21 cellular contexts compared by ENCODE assay signal in the genomic region with DNA sequence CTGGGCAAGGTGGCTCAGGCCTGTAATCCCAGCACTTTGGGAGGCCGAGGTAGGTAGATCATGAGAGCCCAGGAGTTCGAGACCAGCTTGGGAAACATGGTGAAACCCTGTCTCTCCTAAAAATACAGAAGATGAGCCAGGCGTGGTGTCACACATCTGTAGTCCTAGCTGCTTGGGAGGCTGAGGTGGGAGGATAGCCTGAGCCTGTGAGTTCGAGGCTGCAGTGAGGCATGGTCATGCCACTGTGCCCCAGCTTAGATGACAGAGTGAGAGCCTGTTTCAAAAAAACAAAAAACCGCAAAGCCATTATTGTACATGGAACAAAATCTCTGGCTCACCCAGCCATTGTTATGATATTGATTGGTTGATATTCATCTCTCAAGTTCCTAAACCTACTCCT. TPM values are rescaled to one million over a fixed set of nuclear protein-coding genes. Genes with fewer than 3 reads are reported as not detected.
DNase-seq lines count a peak whose midpoint lies in the region; ATAC-seq, FAIRE-seq and TF ChIP-seq lines count a peak whose summit lies in the region.
"Had no signal": no experiment of that assay in that cellular context is flagged by ENCODE, and none has a peak within 500 bp of the region (broad histone marks: within the 10 kb centered on the region; RNA-seq: fewer than 3 reads in every experiment).

No MANE protein-coding gene starts in this region.

- no peak overlapping the region for H3K4me3 Mint-ChIP-seq in T-helper 17 cell

- H3K9me3 ChIP-seq in left ventricle myocardium inferior (replicated peaks), result no peaks in the 10 kb centered on the region
- H3K9me3 ChIP-seq in T-helper 17 cell (ENCODE audit: control insufficient read depth, low read length, poor library complexity, severe bottlenecking), result no peaks in the 10 kb centered on the region
- no peaks in the 10 kb centered on the region for H3K9me3 ChIP-seq in mucosa of descending colon
- H3K9me3 ChIP-seq: BLaER1 treated with 17β-estradiol and CSF1 and Interleukin-3, amounts not matched to agents 10 nM and 100 nM had no signal

- peaks cover 6% of the 10 kb centered on the region for H3K36me3 Mint-ChIP-seq in T-helper 17 cell (ENCODE audit: low read depth)

- no peak for TF ChIP-seq CTCF in left ventricle myocardium inferior (IDR thresholded peaks at IDR 0.05; ENCODE audit: borderline replicate concordance)
- no peak for TF ChIP-seq CTCF in mucosa of descending colon (IDR thresholded peaks at IDR 0.05)

- no peaks in the 10 kb centered on the region for H3K27me3 Mint-ChIP-seq in T-helper 17 cell

- H3K36me3 ChIP-seq in left ventricle myocardium inferior, result peaks cover 69% of the 10 kb centered on the region
- no peaks in the 10 kb centered on the region for H3K36me3 ChIP-seq in mucosa of descending colon (ENCODE audit: low read depth)

- H3K4me3 ChIP-seq in left ventricle myocardium inferior (no peak overlapping the region), mucosa of descending colon (no peak overlapping the region)
- H3K4me3 ChIP-seq: BLaER1 treated with 17β-estradiol and CSF1 and Interleukin-3, amounts not matched to agents 10 nM and 100 nM; SK-N-MC had no signal

- peak overlapping the region; percentile 80 for H3K27ac Mint-ChIP-seq in T-helper 17 cell

- DNase-seq in Right ventricle myocardium superior, result no peak
- DNase-seq in left ventricle myocardium inferior, result no peak
- no peak for DNase-seq in T-helper 17 cell
- DNase-seq in mucosa of descending colon, result no peak
- no peak for DNase-seq in urothelium cell line (ENCODE audit: low spot score)
- DNase-seq in DMS53 treated with DMSO at 0.1 percent for 48 hours (lab: John Stamatoyannopoulos, UW; ENCODE audit: unreplicated experiment), result no peak
- no peak for DNase-seq in H4 (ENCODE audit: low spot score)
- DNase-seq: DMS79 treated with DMSO at 0.1 percent for 48 hours, HCEC 1CT, Karpas-422, NCI-H1048, NCI-H1436 treated with DMSO at 0.1 percent for 48 hours, NCI-H2081, NCI-H510A, NCI-H748 treated with DMSO at 0.1 percent for 48 hours, OCI-M1, SHP77 had no signal

- FAIRE-seq in urothelium cell line (lab: Jason Lieb, UNC), result peak; percentile 50
- FAIRE-seq: D721Med had no signal

- H3K27ac ChIP-seq in left ventricle myocardium inferior (replicated peaks), result no peak overlapping the region
- H3K27ac ChIP-seq: BLaER1 treated with 17β-estradiol and CSF1 and Interleukin-3, amounts not matched to agents 10 nM and 100 nM; HL-60; SK-N-MC had no signal

- intact Hi-C loops in Right ventricle myocardium superior (cut with DNase I) (no loop called here), left ventricle myocardium inferior (cut with micrococcal nuclease) (no loop called here), mucosa of descending colon (cut with DNase I, micrococcal nuclease) (no loop called here)

- peak; percentile 28 for ATAC-seq in Right ventricle myocardium superior (ENCODE audit: poor library complexity)
- peak; percentile 18 for ATAC-seq in T-helper 17 cell
- ATAC-seq in mucosa of descending colon, result peak; percentile 20

- H3K4me1 Mint-ChIP-seq in T-helper 17 cell, result peaks cover 21% of the 10 kb centered on the region

- H3K4me1 ChIP-seq in left ventricle myocardium inferior (peaks cover 41% of the 10 kb centered on the region), mucosa of descending colon (ENCODE audit: low read depth) (no peaks in the 10 kb centered on the region)
- H3K4me1 ChIP-seq: BLaER1 treated with 17β-estradiol and CSF1 and Interleukin-3, amounts not matched to agents 10 nM and 100 nM had no signal

- no peaks in the 10 kb centered on the region for H3K27me3 ChIP-seq in left ventricle myocardium inferior (ENCODE audit: low read depth)
- H3K27me3 ChIP-seq: BLaER1 treated with 17β-estradiol and CSF1 and Interleukin-3, amounts not matched to agents 10 nM and 100 nM had no signal

RNA-seq across cellular contexts. Expression of gene KMT2E, which starts 53.7 kb away (rescaled TPM):
- total RNA-seq in Right ventricle myocardium superior (35.1 TPM), left ventricle myocardium inferior (40.2 TPM), T-helper 17 cell (100 to 1,000 TPM; 285 to 301 TPM), mucosa of descending colon (100 to 1,000 TPM; 115 to 135 (median 132) TPM)
- 19.4 and 38.2 TPM in 2 replicates for total RNA-seq in H4 (2014; rRNA removed; shearing (Covaris generic))
